ENCODE assay signal across 14 cellular contexts in genomic region chr11:34890089-34890488, GRCh38. TPM values are rescaled to one million over a fixed set of nuclear protein-coding genes. Genes with fewer than 3 reads are reported as not detected.
DNase-seq lines count a peak whose midpoint lies in the region; ATAC-seq, FAIRE-seq and TF ChIP-seq lines count a peak whose summit lies in the region.
"Had no signal": no experiment of that assay in that cellular context is flagged by ENCODE, and none has a peak within 500 bp of the region (broad histone marks: within the 10 kb centered on the region; RNA-seq: fewer than 3 reads in every experiment).

No MANE protein-coding gene starts in this region.

- H3K4me1 Mint-ChIP-seq in osteocyte (ENCODE audit: unreplicated experiment), result no peaks in the 10 kb centered on the region
- H3K4me1 Mint-ChIP-seq: central memory CD8-positive, alpha-beta T cell; naive B cell; stimulated activated naive CD8-positive, alpha-beta T cell treated with anti-CD3 and anti-CD28 coated beads, Interleukin-15, amount 100 ng/mL, for 72 hours had no signal

- no peak overlapping the region for H3K27ac ChIP-seq in WERI-Rb-1
- H3K27ac ChIP-seq: heart right ventricle had no signal

- no peak overlapping the region for H3K4me3 ChIP-seq in WERI-Rb-1 (ENCODE audit: low read depth, low read length)
- H3K4me3 ChIP-seq: heart right ventricle had no signal

- H3K9me3 ChIP-seq in WERI-Rb-1 (ENCODE audit: severe bottlenecking), result no peaks in the 10 kb centered on the region
- H3K9me3 ChIP-seq: heart right ventricle had no signal

- H3K36me3 ChIP-seq in WERI-Rb-1, result no peaks in the 10 kb centered on the region; the same call in none of the 2 replicates

- H3K9me3 Mint-ChIP-seq in osteocyte (ENCODE audit: unreplicated experiment), result no peaks in the 10 kb centered on the region
- H3K9me3 Mint-ChIP-seq: central memory CD8-positive, alpha-beta T cell; naive B cell; stimulated activated naive CD8-positive, alpha-beta T cell treated with anti-CD3 and anti-CD28 coated beads, Interleukin-15, amount 100 ng/mL, for 72 hours had no signal

- DNase-seq in NCI-H69 (lab: John Stamatoyannopoulos, UW), result peak; percentile 33
- no peak for DNase-seq in osteocyte (ENCODE audit: extremely low spot score, unreplicated experiment)
- no peak for DNase-seq in NOMO-1 (lab: John Stamatoyannopoulos, UW; ENCODE audit: unreplicated experiment in 2 of 2)
- no peak for DNase-seq in RPMI8226
- no peak for DNase-seq in WERI-Rb-1
- DNase-seq: activated T-cell treated with anti-CD3 and anti-CD28 coated beads for 4 hours; heart right ventricle; naive B cell; stimulated activated naive CD8-positive, alpha-beta T cell treated with anti-CD3 and anti-CD28 coated beads, Interleukin-15, amount 100 ng/mL, for 72 hours had no signal

- peaks cover 8% of the 10 kb centered on the region for H3K36me3 Mint-ChIP-seq in osteocyte (ENCODE audit: unreplicated experiment)

- FAIRE-seq in colon (lab: Jason Lieb, UNC), result peak; percentile 47
- FAIRE-seq: G401.6 had no signal

- H3K27me3 ChIP-seq in WERI-Rb-1 (ENCODE audit: insufficient read depth, low read depth, severe bottlenecking), result no peaks in the 10 kb centered on the region
- H3K27me3 ChIP-seq: heart right ventricle had no signal

- H3K27ac Mint-ChIP-seq in osteocyte (ENCODE audit: unreplicated experiment), result no peak overlapping the region
- H3K27ac Mint-ChIP-seq: naive B cell; stimulated activated naive CD8-positive, alpha-beta T cell treated with anti-CD3 and anti-CD28 coated beads, Interleukin-15, amount 100 ng/mL, for 72 hours had no signal

- ATAC-seq in HG03095 (IDR thresholded peaks at IDR 0.05; ENCODE audit: unreplicated experiment), result no peak
- ATAC-seq: stimulated activated naive CD8-positive, alpha-beta T cell treated with anti-CD3 and anti-CD28 coated beads, Interleukin-15, amount 100 ng/mL, for 72 hours had no signal

- TF ChIP-seq CTCF in GM12873 (IDR thresholded peaks at IDR 0.05; ENCODE audit: insufficient read depth, low read depth, low read length, missing control alignments) (peak; percentile 22), osteocyte (IDR thresholded peaks at IDR 0.05) (peak; percentile 35), WERI-Rb-1 (IDR thresholded peaks at IDR 0.05; ENCODE audit: low read depth, low read length) (no peak)

- no peak overlapping the region for H3K4me3 Mint-ChIP-seq in osteocyte (ENCODE audit: unreplicated experiment)
- H3K4me3 Mint-ChIP-seq: central memory CD8-positive, alpha-beta T cell; naive B cell; stimulated activated naive CD8-positive, alpha-beta T cell treated with anti-CD3 and anti-CD28 coated beads, Interleukin-15, amount 100 ng/mL, for 72 hours had no signal

- H3K27me3 Mint-ChIP-seq in osteocyte (ENCODE audit: unreplicated experiment), result no peaks in the 10 kb centered on the region
- H3K27me3 Mint-ChIP-seq: central memory CD8-positive, alpha-beta T cell; naive B cell; stimulated activated naive CD8-positive, alpha-beta T cell treated with anti-CD3 and anti-CD28 coated beads, Interleukin-15, amount 100 ng/mL, for 72 hours had no signal

RNA-seq across cellular contexts. Expression of gene APIP, which starts 26.1 kb away (rescaled TPM):
- total RNA-seq in osteocyte, result 19.2 and 21.3 TPM in 2 replicates

RNA-seq across cellular contexts. Expression of gene PDHX, which starts 26.3 kb away (rescaled TPM):
- total RNA-seq in osteocyte, result 27.0 and 34.6 TPM in 2 replicates
